ENCODE assay signal across 9 cellular contexts in genomic region chr20:20744170-20744725, GRCh38. TPM values are rescaled to one million over a fixed set of nuclear protein-coding genes. Genes with fewer than 3 reads are reported as not detected.
A peak's percentile ranks its signal among the peaks of the same experiment; 100 is the strongest.
DNase-seq lines count a peak whose midpoint lies in the region; ATAC-seq and TF ChIP-seq lines count a peak whose summit lies in the region.
"Had no signal": no experiment of that assay in that cellular context is flagged by ENCODE, and none has a peak within 500 bp of the region (broad histone marks: within the 10 kb centered on the region; RNA-seq: fewer than 3 reads in every experiment).

No MANE protein-coding gene starts in this region.

- DNase-seq in NCI-H2029 (lab: John Stamatoyannopoulos, UW): peak; percentile 92
- no peak for DNase-seq in NCI-H2029 treated with DMSO at 0.1 percent for 48 hours (lab: John Stamatoyannopoulos, UW)
- peak; percentile 56 for DNase-seq in colonic mucosa
- DNase-seq in mucosa of gallbladder (ENCODE audit: low spot score): peak; percentile 10
- no peak for DNase-seq in upper lobe of right lung
- no peak for DNase-seq in anterior cingulate cortex (lab: John Stamatoyannopoulos, UW)
- DNase-seq in iPS-NIHi11 (ENCODE audit: low spot score): no peak
- DNase-seq: PC-9 had no signal

- ATAC-seq in upper lobe of right lung: no peak
- no peak for ATAC-seq in HG02884 (IDR thresholded peaks at IDR 0.05; ENCODE audit: unreplicated experiment)

- H3K9me3 ChIP-seq in colonic mucosa (no peaks in the 10 kb centered on the region), upper lobe of right lung (no peaks in the 10 kb centered on the region)

- H3K4me1 ChIP-seq in colonic mucosa (peaks cover 14% of the 10 kb centered on the region), upper lobe of right lung (peaks cover 40% of the 10 kb centered on the region)

- no peak overlapping the region for H3K4me3 ChIP-seq in colonic mucosa
- no peak overlapping the region for H3K4me3 ChIP-seq in upper lobe of right lung
- H3K4me3 ChIP-seq: PC-9 had no signal

- H3K27me3 ChIP-seq in colonic mucosa: no peaks in the 10 kb centered on the region
- no peaks in the 10 kb centered on the region for H3K27me3 ChIP-seq in upper lobe of right lung

- peak overlapping the region in 1 of 2 donors; percentile 22 for H3K9ac ChIP-seq in colonic mucosa (ENCODE audit: low read depth in 2 of 2, low read length in 2 of 2)

- H3K36me3 ChIP-seq in colonic mucosa (no peaks in the 10 kb centered on the region), upper lobe of right lung (no peaks in the 10 kb centered on the region)

- intact Hi-C loops in colonic mucosa (cut with DNase I) (no loop called here), upper lobe of right lung (cut with DNase I) (no loop called here)

- H3K27ac ChIP-seq in colonic mucosa: peak overlapping the region; percentile 78
- H3K27ac ChIP-seq in upper lobe of right lung: peak overlapping the region; percentile 86
- H3K27ac ChIP-seq: PC-9 had no signal

- TF ChIP-seq CTCF in colonic mucosa (IDR thresholded peaks at IDR 0.05): no peak
- TF ChIP-seq CTCF in upper lobe of right lung (IDR thresholded peaks at IDR 0.05): no peak

RNA-seq across cellular contexts. Expression of gene RALGAPA2, which starts 31.8 kb away (rescaled TPM):
- 10 to 100 TPM; 64.5 to 66.1 TPM for total RNA-seq in colonic mucosa
- 76.9 TPM for total RNA-seq in mucosa of gallbladder
- total RNA-seq in upper lobe of right lung: 88.9 TPM

Comparison
In these comparisons a context has a peak if more than half of its experiments do, and no peak if none do; other contexts are left out.
1. DNase-seq: peak in NCI-H2029 (single experiment), colonic mucosa (single experiment) and mucosa of gallbladder (single experiment); none in NCI-H2029 treated with DMSO at 0.1 percent for 48 hours (single experiment), upper lobe of right lung (single experiment), anterior cingulate cortex (0 of 58) and iPS-NIHi11 (single experiment).